ENCODE assay signal across 1 cellular context in genomic region chr15:73964736-73965093, GRCh38.
TF ChIP-seq lines count a peak whose summit lies in the region.

No MANE protein-coding gene starts in this region.

TF ChIP-seq in WTC11, 78 proteins besides CTCF, POLR2A, EP300 and RAD21 (continued from another document):
- TF ChIP-seq MYBL2 (CRISPR knock-in tag; IDR thresholded peaks at IDR 0.05) (no peak), CBFB (CRISPR knock-in tag; IDR thresholded peaks at IDR 0.05; ENCODE audit: low read depth) (no peak), AFF4 (CRISPR knock-in tag; IDR thresholded peaks at IDR 0.05; ENCODE audit: borderline replicate concordance) (no peak), ZBTB21 (CRISPR knock-in tag; IDR thresholded peaks at IDR 0.05; ENCODE audit: borderline replicate concordance) (0 out of 2 replicates have a peak, but pooled peaks have one; percentile 21), HMGA2 (CRISPR knock-in tag; IDR thresholded peaks at IDR 0.05) (no peak)
TF ChIP-seq in WTC11: peak in this region for 5.
